1 cellular context compared by ENCODE assay signal in genomic region chr5:120464627-120465280, GRCh38.
TF ChIP-seq lines count a peak whose summit lies in the region.

No MANE protein-coding gene starts in this region.

TF ChIP-seq in K562, 482 proteins besides CTCF, POLR2A, EP300 and RAD21 (continued from another document):
- TF ChIP-seq, protein P1, sequence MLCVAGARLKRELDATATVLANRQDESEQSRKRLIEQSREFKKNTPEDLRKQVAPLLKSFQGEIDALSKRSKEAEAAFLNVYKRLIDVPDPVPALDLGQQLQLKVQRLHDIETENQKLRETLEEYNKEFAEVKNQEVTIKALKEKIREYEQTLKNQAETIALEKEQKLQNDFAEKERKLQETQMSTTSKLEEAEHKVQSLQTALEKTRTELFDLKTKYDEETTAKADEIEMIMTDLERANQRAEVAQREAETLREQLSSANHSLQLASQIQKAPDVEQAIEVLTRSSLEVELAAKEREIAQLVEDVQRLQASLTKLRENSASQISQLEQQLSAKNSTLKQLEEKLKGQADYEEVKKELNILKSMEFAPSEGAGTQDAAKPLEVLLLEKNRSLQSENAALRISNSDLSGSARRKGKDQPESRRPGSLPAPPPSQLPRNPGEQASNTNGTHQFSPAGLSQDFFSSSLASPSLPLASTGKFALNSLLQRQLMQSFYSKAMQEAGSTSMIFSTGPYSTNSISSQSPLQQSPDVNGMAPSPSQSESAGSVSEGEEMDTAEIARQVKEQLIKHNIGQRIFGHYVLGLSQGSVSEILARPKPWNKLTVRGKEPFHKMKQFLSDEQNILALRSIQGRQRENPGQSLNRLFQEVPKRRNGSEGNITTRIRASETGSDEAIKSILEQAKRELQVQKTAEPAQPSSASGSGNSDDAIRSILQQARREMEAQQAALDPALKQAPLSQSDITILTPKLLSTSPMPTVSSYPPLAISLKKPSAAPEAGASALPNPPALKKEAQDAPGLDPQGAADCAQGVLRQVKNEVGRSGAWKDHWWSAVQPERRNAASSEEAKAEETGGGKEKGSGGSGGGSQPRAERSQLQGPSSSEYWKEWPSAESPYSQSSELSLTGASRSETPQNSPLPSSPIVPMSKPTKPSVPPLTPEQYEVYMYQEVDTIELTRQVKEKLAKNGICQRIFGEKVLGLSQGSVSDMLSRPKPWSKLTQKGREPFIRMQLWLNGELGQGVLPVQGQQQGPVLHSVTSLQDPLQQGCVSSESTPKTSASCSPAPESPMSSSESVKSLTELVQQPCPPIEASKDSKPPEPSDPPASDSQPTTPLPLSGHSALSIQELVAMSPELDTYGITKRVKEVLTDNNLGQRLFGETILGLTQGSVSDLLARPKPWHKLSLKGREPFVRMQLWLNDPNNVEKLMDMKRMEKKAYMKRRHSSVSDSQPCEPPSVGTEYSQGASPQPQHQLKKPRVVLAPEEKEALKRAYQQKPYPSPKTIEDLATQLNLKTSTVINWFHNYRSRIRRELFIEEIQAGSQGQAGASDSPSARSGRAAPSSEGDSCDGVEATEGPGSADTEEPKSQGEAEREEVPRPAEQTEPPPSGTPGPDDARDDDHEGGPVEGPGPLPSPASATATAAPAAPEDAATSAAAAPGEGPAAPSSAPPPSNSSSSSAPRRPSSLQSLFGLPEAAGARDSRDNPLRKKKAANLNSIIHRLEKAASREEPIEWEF (CRISPR knock-in tag; IDR thresholded peaks at IDR 0.05), result no peak
- TF ChIP-seq POLR2G (IDR thresholded peaks at IDR 0.05; ENCODE audit: low read depth, low read length), result peak; percentile 12; the same call in 1 of the 2 replicates
- peak; percentile 90 for TF ChIP-seq ZFP36 (IDR thresholded peaks at IDR 0.05; ENCODE audit: low read depth, low read length, partially characterized antibody)
- TF ChIP-seq PRDM10 (IDR thresholded peaks at IDR 0.05; ENCODE audit: partially characterized antibody), result peak; percentile 28
